Comparison of ENCODE assay signal across 2 cellular contexts in the genomic region with DNA sequence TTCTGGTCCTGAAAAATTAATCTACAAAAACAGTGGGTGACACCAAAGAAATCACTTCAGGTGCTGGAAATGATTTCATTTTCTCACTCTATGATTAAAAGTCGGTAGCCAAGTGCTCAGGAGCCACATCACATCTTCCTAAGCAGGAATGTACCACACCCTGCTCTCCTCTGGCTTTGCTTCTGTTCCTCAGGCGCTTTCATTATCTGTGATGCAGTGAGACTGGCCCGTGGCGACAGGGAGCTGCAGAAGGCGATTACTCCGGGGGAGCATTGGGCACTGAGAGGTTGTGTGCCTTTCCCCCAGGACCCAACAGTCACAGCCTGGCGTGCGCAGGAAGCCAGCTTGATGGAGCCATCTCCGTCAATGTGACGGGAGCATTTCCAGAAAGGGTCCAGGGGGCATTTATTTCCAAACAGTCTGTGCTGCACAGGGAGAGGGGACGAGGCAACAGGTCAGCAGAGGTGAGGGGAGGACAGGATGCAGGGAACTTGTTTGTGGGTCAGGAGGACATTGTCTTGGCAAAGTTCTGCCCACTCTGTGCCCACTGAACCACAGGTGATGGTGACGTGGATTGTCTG.
TF ChIP-seq lines count a peak whose summit lies in the region.

No MANE protein-coding gene starts in this region.

TF ChIP-seq in liver, 16 proteins besides CTCF, POLR2A, EP300 and RAD21:
- TF ChIP-seq HNF4G (IDR thresholded peaks at IDR 0.05) (no peak), NR2F2 (IDR thresholded peaks at IDR 0.05) (peak; percentile 58), RXRA (IDR thresholded peaks at IDR 0.05) (no peak)

TF ChIP-seq in HepG2, 621 proteins besides CTCF, POLR2A, EP300 and RAD21:
- no peak for TF ChIP-seq ZNF556 (CRISPR knock-in tag; IDR thresholded peaks at IDR 0.05; ENCODE audit: borderline replicate concordance)
- TF ChIP-seq NCOR1 (IDR thresholded peaks at IDR 0.05; ENCODE audit: borderline replicate concordance, low read length), result no peak
- TF ChIP-seq CC2D1A (CRISPR knock-in tag; IDR thresholded peaks at IDR 0.05), result no peak
- no peak for TF ChIP-seq ZNF747 (CRISPR knock-in tag; IDR thresholded peaks at IDR 0.05; ENCODE audit: borderline replicate concordance)
- no peak for TF ChIP-seq ZMAT3 (CRISPR knock-in tag; conservative IDR thresholded peaks at IDR 0.05)
